In the genomic region with DNA sequence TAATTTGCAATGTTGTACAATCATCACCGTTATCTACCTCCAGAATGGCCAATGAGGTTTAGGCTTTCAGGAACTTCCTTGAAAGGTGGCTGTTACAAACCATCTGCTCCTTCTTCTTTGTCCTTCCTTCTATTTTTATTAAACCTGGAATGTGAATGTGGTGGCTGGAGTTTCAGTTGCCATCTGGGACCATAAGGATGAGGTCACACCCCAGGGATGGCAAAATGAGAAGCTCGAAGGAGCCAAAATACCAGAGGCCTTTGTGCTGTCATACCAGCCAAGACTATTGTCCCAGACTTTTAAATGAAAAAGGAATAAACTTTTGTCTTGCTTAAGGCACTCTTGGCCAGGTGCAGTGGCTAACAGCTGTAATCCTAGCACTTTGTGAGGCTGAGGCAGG, we compare ENCODE assay signal across 21 cellular contexts.
"Had no signal": no experiment of that assay in that cellular context is flagged by ENCODE, and none has a peak within 500 bp of the region (broad histone marks: within the 10 kb centered on the region; RNA-seq: fewer than 3 reads in every experiment).

No MANE protein-coding gene starts in this region.

- H3K9me3 ChIP-seq: SK-N-SH had no signal

- DNase-seq: KBM-7, MV-4-11, NCI-H1048, NCI-H1105, NCI-H1417, NCI-H1436 treated with DMSO at 0.1 percent for 48 hours, NCI-H1694, NCI-H187 treated with DMSO at 0.1 percent for 48 hours, NCI-H2029 treated with DMSO at 0.1 percent for 48 hours, NCI-H226, NCI-H446, NCI-H510A, NCI-H524 treated with DMSO at 0.1 percent for 48 hours, NCI-H69, NCI-H774, PC-3, SHP77, SK-N-SH, SW 1271 had no signal

- ATAC-seq: Panc1, PC-3 had no signal

- H3K4me2 ChIP-seq: SK-N-SH had no signal

- H3K9ac ChIP-seq: SK-N-SH had no signal

- H3K27ac ChIP-seq: RWPE1 had no signal
